Comparison of ENCODE assay signal across 12 cellular contexts in genomic region chr3:141393151-141394076, GRCh38. TPM values are rescaled to one million over a fixed set of nuclear protein-coding genes. Genes with fewer than 3 reads are reported as not detected.
DNase-seq lines count a peak whose midpoint lies in the region; ATAC-seq, FAIRE-seq and TF ChIP-seq lines count a peak whose summit lies in the region.
"Had no signal": no experiment of that assay in that cellular context is flagged by ENCODE, and none has a peak within 500 bp of the region (broad histone marks: within the 10 kb centered on the region; RNA-seq: fewer than 3 reads in every experiment).

No MANE protein-coding gene starts in this region.

- CTCF ChIA-PET in H1 (lab: Charles Lee; ENCODE audit: partially characterized antibody), result interaction anchor here (0.6 to 1.3 kb wide), 7 partner anchors 9 to 1277 kb away, joined by 3 to 6 read pairs (median 3); no protein-coding TSS in a partner anchor

- H3K9me3 Mint-ChIP-seq in neural progenitor cell, result peaks cover 15% of the 10 kb centered on the region
- H3K9me3 Mint-ChIP-seq in activated naive CD8-positive, alpha-beta T cell treated with anti-CD3 and anti-CD28 coated beads for 36 hours, result peaks cover 6% of the 10 kb centered on the region

- 67% methylated on average over 12 of the region's 13 CpGs; no CpG with 5 or more reads in 1 of the 2 experiments for WGBS in H1 (ENCODE audit: extremely low coverage in 1 of 2, insufficient coverage in 1 of 2, insufficient read length in 1 of 2, insufficient replicate concordance in 2 of 2, low coverage in 1 of 2, low lambda C conversion rate in 2 of 2, missing lambda C conversion rate in 1 of 2), 2 experiments

- TF ChIP-seq CTCF in BE2C (IDR thresholded peaks at IDR 0.05; ENCODE audit: low read depth, low read length) (no peak), H1 (IDR thresholded peaks at IDR 0.05; ENCODE audit: control extremely low read depth in 1 of 3, insufficient read depth in 1 of 3, low read depth in 1 of 3, low read length in 3 of 3) (no peak), neural progenitor cell (IDR thresholded peaks at IDR 0.05) (no peak), osteoblast (IDR thresholded peaks at IDR 0.05; ENCODE audit: extremely low read depth, low read depth, low read length) (no peak)

- H2BK12ac ChIP-seq in H1 (ENCODE audit: low read depth, low read length), result peak overlapping the region; percentile 1; the same call in 1 of the 2 replicates

- H4K8ac ChIP-seq in H1 (ENCODE audit: extremely low read depth, insufficient read depth, low read length), result no peak overlapping the region

- H4K91ac ChIP-seq in H1 (replicated peaks; ENCODE audit: insufficient read length, low read length), result no peak overlapping the region

- H3K18ac ChIP-seq in H1 (ENCODE audit: extremely low read depth, low read length), result peak overlapping the region; percentile 71

- ATAC-seq in HG03039 (IDR thresholded peaks at IDR 0.05; ENCODE audit: unreplicated experiment) (no peak), GM21360 (IDR thresholded peaks at IDR 0.05; ENCODE audit: unreplicated experiment) (no peak)
- ATAC-seq: activated CD4-positive, alpha-beta T cell treated with anti-CD3 and anti-CD28 coated beads for 36 hours had no signal

- no peaks in the 10 kb centered on the region for H4K20me1 ChIP-seq in H1 (replicated peaks in 1 of 2; ENCODE audit: control insufficient read depth in 1 of 2, insufficient read depth in 2 of 2, low read length in 2 of 2)
- H4K20me1 ChIP-seq in neural progenitor cell (ENCODE audit: low read depth), result no peaks in the 10 kb centered on the region
- H4K20me1 ChIP-seq in osteoblast (ENCODE audit: insufficient read depth, low read length), result no peaks in the 10 kb centered on the region

- H3K79me1 ChIP-seq in H1 (ENCODE audit: low read depth, low read length), result no peaks in the 10 kb centered on the region

- H2AFZ ChIP-seq in H1 (ENCODE audit: low read length) (peak overlapping the region; percentile 33), neural progenitor cell (replicated peaks) (peak overlapping the region; percentile 80), osteoblast (ENCODE audit: low read length) (no peak overlapping the region)

- H3K4me3 Mint-ChIP-seq in neural progenitor cell, result peak overlapping the region; percentile 21
- no peak overlapping the region for H3K4me3 Mint-ChIP-seq in activated naive CD8-positive, alpha-beta T cell treated with anti-CD3 and anti-CD28 coated beads for 36 hours
- H3K4me3 Mint-ChIP-seq: activated CD4-positive, alpha-beta T cell treated with anti-CD3 and anti-CD28 coated beads for 36 hours; central memory CD8-positive, alpha-beta T cell; memory B cell had no signal

- peak overlapping the region; percentile 71 for H2BK5ac ChIP-seq in H1 (ENCODE audit: low read depth, low read length)

- H3K14ac ChIP-seq in H1 (ENCODE audit: insufficient read length), result no peak overlapping the region

- H3K9me3 ChIP-seq in BE2C, result no peaks in the 10 kb centered on the region
- no peaks in the 10 kb centered on the region for H3K9me3 ChIP-seq in H1 (ENCODE audit: insufficient read depth in 2 of 2, low read depth in 1 of 2, low read length in 1 of 2)
- H3K9me3 ChIP-seq in neural progenitor cell (ENCODE audit: low read depth), result no peaks in the 10 kb centered on the region
- no peaks in the 10 kb centered on the region for H3K9me3 ChIP-seq in osteoblast (ENCODE audit: low read depth, low read length)

- no peaks in the 10 kb centered on the region for H3K79me2 ChIP-seq in H1 (ENCODE audit: control insufficient read depth in 1 of 2, insufficient read depth in 2 of 2, low read length in 2 of 2)
- no peaks in the 10 kb centered on the region for H3K79me2 ChIP-seq in neural progenitor cell (ENCODE audit: low read depth)
- H3K79me2 ChIP-seq in osteoblast (ENCODE audit: insufficient read depth, low read length), result peaks cover 11% of the 10 kb centered on the region

- no peak for TF ChIP-seq EP300 in H1 (IDR thresholded peaks at IDR 0.05; ENCODE audit: borderline replicate concordance in 1 of 2, low read depth in 2 of 2, low read length in 2 of 2)

- H3K23me2 ChIP-seq in H1 (ENCODE audit: low read depth, low read length), result no peaks in the 10 kb centered on the region; the same call in 1 of the 2 replicates

- FAIRE-seq in H1 (lab: Jason Lieb, UNC), result peak; percentile 48

- H3K27ac ChIP-seq in H1 (ENCODE audit: low read depth, low read length), result peak overlapping the region; percentile 5; the same call in 1 of the 2 replicates
- peak overlapping the region; percentile 87 for H3K27ac ChIP-seq in neural progenitor cell
- H3K27ac ChIP-seq in osteoblast (ENCODE audit: low read depth, low read length), result no peak overlapping the region

- DNase-seq in BE2C (peak; percentile 81), NCI-H2081 treated with DMSO at 0.1 percent for 48 hours (lab: John Stamatoyannopoulos, UW) (peak; percentile 60), H1 (ENCODE audit: low read depth in 1 of 2, low spot score in 2 of 2) (no peak), neural progenitor cell (ENCODE audit: low spot score) (peak; percentile 93), osteoblast (ENCODE audit: insufficient read length, low spot score, missing footprints) (no peak)
- no peak for DNase-seq in activated naive CD8-positive, alpha-beta T cell treated with anti-CD3 and anti-CD28 coated beads for 36 hours
- DNase-seq: activated CD4-positive, alpha-beta T cell treated with anti-CD3 and anti-CD28 coated beads for 36 hours; NCI-H82 had no signal

- no peak overlapping the region for H3K56ac ChIP-seq in H1 (replicated peaks; ENCODE audit: insufficient read length, low read depth, low read length)

- peak overlapping the region; percentile 55 for H2BK20ac ChIP-seq in H1 (ENCODE audit: low read length)

- no peak overlapping the region for H3K23ac ChIP-seq in H1 (ENCODE audit: insufficient read length)

- H2BK120ac ChIP-seq in H1 (replicated peaks; ENCODE audit: low read depth, low read length), result no peak overlapping the region

- peak overlapping the region; percentile 13; the same call in 1 of the 2 replicates for H3K4me3 ChIP-seq in BE2C (ENCODE audit: low read depth, low read length)
- H3K4me3 ChIP-seq in H1 (ENCODE audit: extremely low read depth in 1 of 4, insufficient read depth in 2 of 4, low read depth in 3 of 4, low read length in 4 of 4), result no peak overlapping the region; a peak in 2 of 8 replicates
- H3K4me3 ChIP-seq in neural progenitor cell, result peak overlapping the region; percentile 23
- no peak overlapping the region for H3K4me3 ChIP-seq in osteoblast (ENCODE audit: insufficient read depth, low read length)

- H3K4me2 ChIP-seq in H1 (ENCODE audit: insufficient read depth in 1 of 2, low read depth in 2 of 2, low read length in 2 of 2), result peak overlapping the region; percentile 21 to 49
- peak overlapping the region; percentile 68 for H3K4me2 ChIP-seq in neural progenitor cell
- H3K4me2 ChIP-seq in osteoblast (ENCODE audit: insufficient read depth, low read length), result no peak overlapping the region

- H2AK5ac ChIP-seq in H1 (ENCODE audit: low read depth, low read length), result no peak overlapping the region

- no peak overlapping the region for H2BK15ac ChIP-seq in H1 (ENCODE audit: low read length)

- H3K4me1 Mint-ChIP-seq in neural progenitor cell, result peaks cover 42% of the 10 kb centered on the region
- H3K4me1 Mint-ChIP-seq in activated naive CD8-positive, alpha-beta T cell treated with anti-CD3 and anti-CD28 coated beads for 36 hours, result peaks cover 10% of the 10 kb centered on the region

- H3K27me3 ChIP-seq in BE2C (no peaks in the 10 kb centered on the region), H1 (replicated peaks in 1 of 4; ENCODE audit: control insufficient read depth in 3 of 4, extremely low read depth in 1 of 4, insufficient read depth in 3 of 4, low read length in 3 of 4) (no peaks in the 10 kb centered on the region), neural progenitor cell (no peaks in the 10 kb centered on the region), osteoblast (ENCODE audit: insufficient read depth, low read length) (no peaks in the 10 kb centered on the region)

- peaks cover 5% of the 10 kb centered on the region for H3K27me3 Mint-ChIP-seq in neural progenitor cell (ENCODE audit: insufficient read depth, low read depth)
- H3K27me3 Mint-ChIP-seq in activated naive CD8-positive, alpha-beta T cell treated with anti-CD3 and anti-CD28 coated beads for 36 hours, result no peaks in the 10 kb centered on the region
- H3K27me3 Mint-ChIP-seq: central memory CD8-positive, alpha-beta T cell; memory B cell had no signal

- H3K36me3 ChIP-seq in BE2C (no peaks in the 10 kb centered on the region; the same call in 1 of the 2 replicates), H1 (ENCODE audit: control insufficient read depth in 2 of 4, insufficient read depth in 4 of 4, low read length in 3 of 4) (no peaks in the 10 kb centered on the region), neural progenitor cell (no peaks in the 10 kb centered on the region), osteoblast (ENCODE audit: insufficient read depth, low read length) (peaks cover 38% of the 10 kb centered on the region)

- peak overlapping the region in 3 of 4 experiments; percentile 2 to 34 (median 4); a peak in 2 of 7 replicates for H3K9ac ChIP-seq in H1 (replicated peaks in 1 of 4; ENCODE audit: extremely low read depth in 1 of 4, low read depth in 3 of 4, low read length in 3 of 4)
- no peak overlapping the region for H3K9ac ChIP-seq in neural progenitor cell

- H3K4ac ChIP-seq in H1 (replicated peaks; ENCODE audit: insufficient read length, low read depth, low read length), result no peak overlapping the region

- no peak for TF ChIP-seq POLR2A in H1 (IDR thresholded peaks at IDR 0.05; ENCODE audit: control extremely low read depth in 1 of 2, low read depth in 2 of 2, low read length in 2 of 2)

- TF ChIP-seq RAD21 in H1 (IDR thresholded peaks at IDR 0.05 in 1 of 2, conservative IDR thresholded peaks at IDR 0.05 in 1 of 2; ENCODE audit: low read depth in 2 of 2, low read length in 2 of 2), result no peak

- H4K5ac ChIP-seq in H1 (ENCODE audit: insufficient read length, low read depth, low read length), result no peak overlapping the region

- peaks cover 22% of the 10 kb centered on the region for H3K36me3 Mint-ChIP-seq in neural progenitor cell
- no peaks in the 10 kb centered on the region for H3K36me3 Mint-ChIP-seq in activated naive CD8-positive, alpha-beta T cell treated with anti-CD3 and anti-CD28 coated beads for 36 hours

- peaks cover 30% of the 10 kb centered on the region for H3F3A ChIP-seq in neural progenitor cell (ENCODE audit: low read depth)

- POLR2A ChIA-PET in H1 (lab: Charles Lee; ENCODE audit: partially characterized antibody), result interaction anchor here (0.8 to 1.0 kb wide), 3 partner anchors 10 to 20 kb away, joined by 3 to 5 read pairs (median 4); no protein-coding TSS in a partner anchor

- H3K4me1 ChIP-seq in BE2C (peaks cover 16% of the 10 kb centered on the region), H1 (replicated peaks in 1 of 4; ENCODE audit: control insufficient read depth in 3 of 4, insufficient read depth in 4 of 4, low read length in 3 of 4) (peaks cover 6 to 17% (median 10%) of the 10 kb centered on the region in 4 experiments; a peak in 6 of 7 replicates), neural progenitor cell (peaks cover 36% of the 10 kb centered on the region), osteoblast (ENCODE audit: insufficient read depth, low read length) (peaks cover 21% of the 10 kb centered on the region)

- H3K27ac Mint-ChIP-seq in neural progenitor cell, result peak overlapping the region; percentile 87
- no peak overlapping the region for H3K27ac Mint-ChIP-seq in activated naive CD8-positive, alpha-beta T cell treated with anti-CD3 and anti-CD28 coated beads for 36 hours
- H3K27ac Mint-ChIP-seq: activated CD4-positive, alpha-beta T cell treated with anti-CD3 and anti-CD28 coated beads for 36 hours; memory B cell had no signal

RNA-seq across cellular contexts. Expression of gene ZBTB38, which starts 25.1 kb away (rescaled TPM):
- polyA plus RNA-seq in BE2C (2012; ENCODE audit: insufficient read depth, insufficient read length, low read depth), result 45.6 TPM
- total RNA-seq in H1 (2021; fragmentation: NEBNext Ultra II Directional; extraction: Animal tissue kit (Norgen Biotek cat#: 25700)), result 9.8 and 10.5 TPM in 2 replicates
- 3.8 and 4.4 TPM in 2 replicates for polyA plus RNA-seq in H1 (2011; rRNA removed)
- polyA plus RNA-seq in H1 (2011; cell fraction: cytosol; rRNA removed), result 3.2 TPM
- polyA plus RNA-seq in H1 (2011; cell fraction: nucleus; rRNA removed), result 6.4 TPM
- polyA plus RNA-seq in H1 (2012, experiment 1 of 2), result 3.5 to 5.7 TPM (median 4.0 TPM) in 4 replicates
- 0.17 TPM for polyA plus RNA-seq in H1 (2012, experiment 2 of 2)
- polyA plus RNA-seq in H1 (2013, experiment 1 of 2), result 7.7 TPM
- polyA plus RNA-seq in H1 (2013, experiment 2 of 2), result 7.0 TPM
- 14.2 and 20.9 TPM in 2 replicates for polyA minus RNA-seq in H1 (2011; rRNA and poly(A)+ RNA removed)
- 9.7 TPM for polyA minus RNA-seq in H1 (2011; cell fraction: cytosol; rRNA and poly(A)+ RNA removed)
- polyA minus RNA-seq in H1 (2011; cell fraction: nucleus; rRNA and poly(A)+ RNA removed), result 25.4 TPM
- total RNA-seq in neural progenitor cell (ENCODE audit: low replicate concordance), result 16.9 and 24.5 TPM in 2 replicates
- 10 to 100 TPM; 14.7 to 16.7 TPM for total RNA-seq in activated naive CD8-positive, alpha-beta T cell treated with anti-CD3 and anti-CD28 coated beads for 36 hours
- total RNA-seq in osteoblast, result 181 and 196 TPM in 2 replicates

Comparison
In these comparisons a context has a peak if more than half of its experiments do, and no peak if none do; other contexts are left out.
1. DNase-seq: peak in BE2C (single experiment), NCI-H2081 treated with DMSO at 0.1 percent for 48 hours (single experiment) and neural progenitor cell (single experiment); none in H1 (0 of 2), activated naive CD8-positive, alpha-beta T cell treated with anti-CD3 and anti-CD28 coated beads for 36 hours (single experiment) and osteoblast (single experiment).
2. H3K4me3 ChIP-seq: peak in BE2C (single experiment) and neural progenitor cell (single experiment); none in H1 (0 of 4) and osteoblast (single experiment).